Comparison of ENCODE assay signal across 20 cellular contexts in the genomic region with DNA sequence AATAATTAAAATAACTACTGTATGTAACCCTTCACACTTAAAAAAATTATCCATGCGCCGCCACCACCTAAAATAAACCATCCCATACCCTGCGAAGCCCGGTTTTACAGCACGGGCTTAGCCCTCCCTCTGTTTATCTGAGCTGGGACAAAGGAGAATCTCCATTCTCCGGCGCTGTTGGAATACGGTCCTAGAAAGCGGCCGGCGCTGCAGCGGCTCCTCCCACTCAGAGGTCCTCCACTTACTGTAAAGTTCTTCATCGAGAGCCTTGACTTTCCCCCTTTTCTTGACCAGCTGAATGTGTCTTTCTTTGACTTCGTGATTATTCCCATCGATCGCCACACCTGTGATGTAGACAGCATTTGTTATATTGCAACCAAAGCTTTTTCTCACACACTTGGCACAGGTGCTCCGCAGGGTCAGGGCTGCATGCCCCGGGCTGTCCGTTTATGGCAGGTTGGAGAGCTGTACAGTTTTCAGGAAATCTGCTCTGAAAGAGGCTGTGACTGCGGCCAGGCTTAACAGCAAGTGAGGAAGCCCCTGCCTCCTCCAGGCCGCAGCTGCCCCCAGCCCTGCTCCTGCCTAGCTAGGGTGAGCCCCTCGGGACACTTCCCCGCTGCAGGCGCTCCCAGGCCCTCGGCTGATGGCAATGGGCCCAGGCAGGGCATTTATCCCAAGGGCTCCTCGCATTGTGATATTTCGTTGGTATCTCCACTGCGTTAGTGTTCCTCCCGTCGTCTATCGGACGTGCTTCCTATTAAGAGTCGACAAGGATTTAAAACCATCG.
"Had no signal": no experiment of that assay in that cellular context is flagged by ENCODE, and none has a peak within 500 bp of the region (broad histone marks: within the 10 kb centered on the region; RNA-seq: fewer than 3 reads in every experiment).

No MANE protein-coding gene starts in this region.

- DNase-seq: activated CD4-positive, alpha-beta T cell treated with anti-CD3 and anti-CD28 coated beads for 48 hours; activated CD4-positive, alpha-beta T cell treated with anti-CD3 and anti-CD28 coated beads, Interleukin-2, amount 50 U/mL, for 4 hours; activated CD4-positive, CD25-positive, alpha-beta regulatory T cell treated with anti-CD3 and anti-CD28 coated beads, Interleukin-2, amount 50 U/mL, for 72 hours; activated CD8-positive, alpha-beta memory T cell treated with anti-CD3 and anti-CD28 coated beads, Interleukin-2, amount 50 U/mL, for 48 hours; activated CD8-positive, alpha-beta T cell treated with anti-CD3 and anti-CD28 coated beads, Interleukin-2, amount 10 ng/mL, durations not matched to agents 7 days and 5 days; activated naive CD4-positive, alpha-beta T cell treated with anti-CD3 and anti-CD28 coated beads, Interleukin-2, amount 50 U/mL, for 16 hours; activated naive CD8-positive, alpha-beta T cell treated with anti-CD3 and anti-CD28 coated beads, Interleukin-2, amount 10 ng/mL, durations not matched to agents 7 days and 5 days; activated T-cell treated with anti-CD3 and anti-CD28 coated beads, Interleukin-2, amount 50 U/mL, for 1 hour; adrenal gland; anterior cingulate cortex; Karpas-422; NCI-H1105 treated with DMSO at 0.1 percent for 48 hours; NCI-H1436 treated with DMSO at 0.1 percent for 48 hours; NCI-H187; NCI-H2081; NCI-H446; NCI-H524; PC-3; SHP77 had no signal

- ATAC-seq: activated CD8-positive, alpha-beta T cell treated with anti-CD3 and anti-CD28 coated beads, Interleukin-2, amount 10 ng/mL, durations not matched to agents 7 days and 5 days; K562; PC-3 had no signal

- H3K9me3 ChIP-seq: adrenal gland had no signal

- H3K4me3 ChIP-seq: adrenal gland, K562 had no signal

- FAIRE-seq: K562 had no signal

- H3K27me3 ChIP-seq: adrenal gland had no signal

- H3K27ac ChIP-seq: adrenal gland had no signal
